9 cellular contexts compared by ENCODE assay signal in genomic region chr19:48400018-48400742, GRCh38. TPM values are rescaled to one million over a fixed set of nuclear protein-coding genes. Genes with fewer than 3 reads are reported as not detected.
A peak's percentile ranks its signal among the peaks of the same experiment; 100 is the strongest.
DNase-seq lines count a peak whose midpoint lies in the region; ATAC-seq and TF ChIP-seq lines count a peak whose summit lies in the region.
"Had no signal": no experiment of that assay in that cellular context is flagged by ENCODE, and none has a peak within 500 bp of the region (broad histone marks: within the 10 kb centered on the region; RNA-seq: fewer than 3 reads in every experiment).

No MANE protein-coding gene starts in this region.

- no peaks in the 10 kb centered on the region for H3K9me3 ChIP-seq in MM.1S (replicated peaks; ENCODE audit: insufficient read depth, low read length)
- no peaks in the 10 kb centered on the region for H3K9me3 ChIP-seq in skeletal muscle tissue (ENCODE audit: control insufficient read depth in 3 of 3, low read length in 3 of 3)

- H3K4me1 ChIP-seq in MM.1S (ENCODE audit: low read length): peaks cover 17% of the 10 kb centered on the region
- peaks cover 7% of the 10 kb centered on the region in 3 donors for H3K4me1 ChIP-seq in skeletal muscle tissue (ENCODE audit: control insufficient read depth in 3 of 3, insufficient read depth in 3 of 3, low read length in 3 of 3)

- DNase-seq in ELF-1 (ENCODE audit: low read depth, low spot score): peak; percentile 89
- no peak for DNase-seq in MM.1S
- peak; percentile 42 for DNase-seq in activated CD4-positive, alpha-beta memory T cell treated with anti-CD3 and anti-CD28 coated beads, Interleukin-2, amount 10 ng/mL, durations not matched to agents 7 days and 5 days
- DNase-seq in left cardiac atrium: peak; percentile 65
- DNase-seq in Kasumi-1 (lab: John Stamatoyannopoulos, UW): no peak
- no peak for DNase-seq in NOMO-1 treated with dmso at 0.1 percent for 144 hours (lab: John Stamatoyannopoulos, UW; ENCODE audit: unreplicated experiment)

- POLR2A ChIA-PET in activated CD4-positive, alpha-beta memory T cell treated with anti-CD3 and anti-CD28 coated beads, Interleukin-2, amount 10 ng/mL, durations not matched to agents 7 days and 5 days (lab: Charles Lee): interaction anchor here (0.6 to 3.2 kb wide), 2 partner anchors 9 to 346 kb away, joined by 3 to 12 read pairs; partner anchors contain the start of genes IZUMO1 and KDELR1

- peaks cover 43% of the 10 kb centered on the region for H3K4me1 Mint-ChIP-seq in activated CD4-positive, alpha-beta memory T cell treated with anti-CD3 and anti-CD28 coated beads, Interleukin-2, amount 10 ng/mL, durations not matched to agents 7 days and 5 days

- no peak overlapping the region for H3K4me3 Mint-ChIP-seq in activated CD4-positive, alpha-beta memory T cell treated with anti-CD3 and anti-CD28 coated beads, Interleukin-2, amount 10 ng/mL, durations not matched to agents 7 days and 5 days

- no peak for TF ChIP-seq CTCF in MM.1S (IDR thresholded peaks at IDR 0.05; ENCODE audit: low read length)

- ATAC-seq in left cardiac atrium: peak; percentile 62 to 76
- no peak for ATAC-seq in HG02852 (IDR thresholded peaks at IDR 0.05; ENCODE audit: unreplicated experiment)

- no peak overlapping the region for H3K27ac ChIP-seq in MM.1S (ENCODE audit: low read length)
- no peak overlapping the region for H3K27ac ChIP-seq in skeletal muscle tissue (ENCODE audit: low read depth, low read length)

- intact Hi-C loops in left cardiac atrium (cut with DNase I): no loop called here

- peak overlapping the region; percentile 25 for H2AFZ ChIP-seq in MM.1S (ENCODE audit: low read length)

- H3K9me2 ChIP-seq in MM.1S (replicated peaks; ENCODE audit: insufficient read depth, low read length): no peaks in the 10 kb centered on the region

- H3K9ac ChIP-seq in MM.1S (ENCODE audit: low read length) (no peak overlapping the region), skeletal muscle tissue (ENCODE audit: low read depth in 1 of 3, low read length in 3 of 3) (peak overlapping the region in 2 of 3 donors; percentile 40 to 50)

- CTCF ChIA-PET in activated CD4-positive, alpha-beta memory T cell treated with anti-CD3 and anti-CD28 coated beads, Interleukin-2, amount 10 ng/mL, durations not matched to agents 7 days and 5 days (lab: Charles Lee): interaction anchor here (0.6 to 3.8 kb wide), 3 partner anchors 9 to 299 kb away, joined by 3 to 21 read pairs (median 3); partner anchors contain the start of gene KDELR1

- H3K36me3 ChIP-seq in MM.1S (replicated peaks; ENCODE audit: insufficient read depth, low read length) (no peaks in the 10 kb centered on the region), skeletal muscle tissue (ENCODE audit: control insufficient read depth in 3 of 3, insufficient read depth in 3 of 3, low read length in 3 of 3) (no peaks in the 10 kb centered on the region)

- H3K27me3 ChIP-seq in MM.1S (replicated peaks; ENCODE audit: insufficient read depth, low read length): peaks cover 25% of the 10 kb centered on the region
- H3K27me3 ChIP-seq in skeletal muscle tissue (ENCODE audit: control insufficient read depth in 3 of 3, insufficient read depth in 3 of 3, low read length in 3 of 3): peaks cover 30 to 35% (median 30%) of the 10 kb centered on the region in 3 donors

- H4K20me1 ChIP-seq in MM.1S (ENCODE audit: insufficient read depth, low read length): no peaks in the 10 kb centered on the region

- peaks cover 6% of the 10 kb centered on the region; the same call in 1 of the 2 replicates for H3K79me2 ChIP-seq in MM.1S (ENCODE audit: low read length)

- peaks cover 2% of the 10 kb centered on the region for H3K9me3 Mint-ChIP-seq in activated CD4-positive, alpha-beta memory T cell treated with anti-CD3 and anti-CD28 coated beads, Interleukin-2, amount 10 ng/mL, durations not matched to agents 7 days and 5 days

- no peak overlapping the region for H3K27ac Mint-ChIP-seq in activated CD4-positive, alpha-beta memory T cell treated with anti-CD3 and anti-CD28 coated beads, Interleukin-2, amount 10 ng/mL, durations not matched to agents 7 days and 5 days

- peaks cover 17% of the 10 kb centered on the region for H3F3A ChIP-seq in MM.1S (ENCODE audit: insufficient read depth, low read length)

- H3K4me2 ChIP-seq in MM.1S (ENCODE audit: low read depth, low read length): peak overlapping the region; percentile 22; the same call in 1 of the 2 replicates

- peaks cover 28% of the 10 kb centered on the region for H3K27me3 Mint-ChIP-seq in activated CD4-positive, alpha-beta memory T cell treated with anti-CD3 and anti-CD28 coated beads, Interleukin-2, amount 10 ng/mL, durations not matched to agents 7 days and 5 days

- H3K4me3 ChIP-seq in MM.1S (ENCODE audit: low read length): no peak overlapping the region
- H3K4me3 ChIP-seq in skeletal muscle tissue (ENCODE audit: low read length in 3 of 3): peak overlapping the region; percentile 50 to 62 (median 56)

- peaks cover 9% of the 10 kb centered on the region for H3K36me3 Mint-ChIP-seq in activated CD4-positive, alpha-beta memory T cell treated with anti-CD3 and anti-CD28 coated beads, Interleukin-2, amount 10 ng/mL, durations not matched to agents 7 days and 5 days (ENCODE audit: low read depth)

RNA-seq across cellular contexts. Expression of gene GRIN2D, which starts 6.7 kb away (rescaled TPM):
- under 1 TPM; 0.18 TPM for total RNA-seq in activated CD4-positive, alpha-beta memory T cell treated with anti-CD3 and anti-CD28 coated beads, Interleukin-2, amount 10 ng/mL, durations not matched to agents 7 days and 5 days
- total RNA-seq in left cardiac atrium (under 1 TPM; 0.39 to 0.47 TPM), skeletal muscle tissue (under 0.01 TPM)

RNA-seq across cellular contexts. Expression of gene KDELR1, which starts 8.8 kb away (rescaled TPM):
- total RNA-seq in activated CD4-positive, alpha-beta memory T cell treated with anti-CD3 and anti-CD28 coated beads, Interleukin-2, amount 10 ng/mL, durations not matched to agents 7 days and 5 days: 10 to 100 TPM; 91.8 to 94.4 TPM
- total RNA-seq in left cardiac atrium (100 to 1,000 TPM in 1 of 2 donors, 10 to 100 TPM in 1; 81.4 to 103 TPM), skeletal muscle tissue (47.5 TPM)

RNA-seq across cellular contexts. Expression of gene SYNGR4, which starts 36.0 kb away (rescaled TPM):
- under 1 TPM in 1 of 2 experiments, not detected in 1; 0.28 TPM for total RNA-seq in activated CD4-positive, alpha-beta memory T cell treated with anti-CD3 and anti-CD28 coated beads, Interleukin-2, amount 10 ng/mL, durations not matched to agents 7 days and 5 days
- total RNA-seq in left cardiac atrium (not detected), skeletal muscle tissue (not detected)
- total RNA-seq: T-helper 2 cell treated with Interferon-gamma antibody and Interleukin-4, amounts not matched to agents 100 ng/mL and 5 ng/mL, for 36 hours had no signal

RNA-seq across cellular contexts. Expression of gene TMEM143, which starts 36.4 kb away (rescaled TPM):
- 10 to 100 TPM; 17.4 to 18.2 TPM for total RNA-seq in activated CD4-positive, alpha-beta memory T cell treated with anti-CD3 and anti-CD28 coated beads, Interleukin-2, amount 10 ng/mL, durations not matched to agents 7 days and 5 days
- total RNA-seq in left cardiac atrium (10 to 100 TPM; 30.5 to 43.0 TPM), skeletal muscle tissue (7.8 TPM)

RNA-seq across cellular contexts. Expression of gene GRWD1, which starts 45.6 kb away (rescaled TPM):
- total RNA-seq in activated CD4-positive, alpha-beta memory T cell treated with anti-CD3 and anti-CD28 coated beads, Interleukin-2, amount 10 ng/mL, durations not matched to agents 7 days and 5 days: 10 to 100 TPM; 25.6 to 27.1 TPM
- total RNA-seq in left cardiac atrium (10 to 100 TPM; 18.1 to 24.9 TPM), skeletal muscle tissue (8.4 TPM)

Comparison
In these comparisons a context has a peak if more than half of its experiments do, and no peak if none do; other contexts are left out.
1. DNase-seq: peak in ELF-1 (single experiment), activated CD4-positive, alpha-beta memory T cell treated with anti-CD3 and anti-CD28 coated beads, Interleukin-2, amount 10 ng/mL, durations not matched to agents 7 days and 5 days (single experiment) and left cardiac atrium (single experiment); none in MM.1S (single experiment), Kasumi-1 (0 of 2) and NOMO-1 treated with dmso at 0.1 percent for 144 hours (single experiment).